In the genomic region with DNA sequence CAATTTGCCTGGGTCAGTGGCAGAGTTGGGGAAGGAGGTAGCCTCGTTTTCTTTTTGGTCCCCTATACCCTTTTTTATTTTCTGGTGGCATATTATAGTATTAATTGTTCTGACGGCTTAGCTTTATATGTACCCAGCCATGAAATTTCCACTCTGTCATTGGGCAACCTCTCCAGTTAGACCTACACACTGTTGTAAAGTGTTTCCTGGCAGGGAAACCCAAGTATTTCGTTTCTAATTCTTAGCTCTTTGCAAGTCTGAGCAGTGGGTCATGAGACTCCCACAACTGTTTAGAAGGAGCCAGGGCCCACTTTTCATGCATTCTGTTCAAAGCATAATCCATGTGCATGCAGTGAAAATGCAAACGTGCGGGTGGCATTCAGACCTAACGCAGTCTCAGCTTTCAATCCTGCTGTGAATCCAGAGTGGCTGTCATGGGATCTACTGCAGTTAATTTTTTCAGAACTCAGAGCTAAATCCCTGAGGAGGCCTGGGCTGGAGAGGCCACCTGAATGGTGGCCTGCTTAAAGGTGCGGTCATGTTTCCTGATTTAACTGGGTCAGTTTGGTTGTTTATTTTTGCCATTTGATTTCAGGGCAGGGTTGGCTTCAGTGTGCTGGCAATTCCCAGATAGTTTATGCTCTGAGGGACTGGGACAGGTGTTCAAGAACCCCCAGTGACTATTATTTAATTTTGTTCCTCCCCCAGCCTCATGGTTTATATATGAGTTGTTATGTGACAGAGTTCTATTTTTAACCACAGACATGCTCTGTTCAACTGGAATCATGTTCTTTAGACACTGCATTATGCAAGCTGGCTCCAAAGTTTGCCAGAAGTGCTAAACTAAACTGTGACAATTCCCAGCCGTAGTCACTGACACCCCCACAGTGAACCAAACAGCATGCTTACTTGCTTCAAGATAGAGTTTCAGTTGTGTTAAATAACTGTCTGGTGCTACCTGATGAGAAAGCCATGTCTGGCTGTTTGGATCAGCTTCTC, we compare ENCODE assay signal across 11 cellular contexts. TPM values are rescaled to one million over a fixed set of nuclear protein-coding genes. Genes with fewer than 3 reads are reported as not detected.
DNase-seq lines count a peak whose midpoint lies in the region; ATAC-seq, FAIRE-seq and TF ChIP-seq lines count a peak whose summit lies in the region.
"Had no signal": no experiment of that assay in that cellular context is flagged by ENCODE, and none has a peak within 500 bp of the region (broad histone marks: within the 10 kb centered on the region; RNA-seq: fewer than 3 reads in every experiment).

No MANE protein-coding gene starts in this region.

- DNase-seq in HepG2 (ENCODE audit: low spot score) (no peak), fibroblast of peridontal ligament (ENCODE audit: extremely low read depth) (peak; percentile 35), cerebellar cortex (ENCODE audit: low spot score) (no peak), cerebellar nuclear complex (lab: John Stamatoyannopoulos, UW) (no peak), Caco-2 (no peak), HuH-7.5 (ENCODE audit: low spot score) (no peak)
- DNase-seq: activated T-cell treated with anti-CD3 and anti-CD28 coated beads, Interleukin-2, amount 50 U/mL, for 4 hours; immature natural killer cell had no signal

- H3K27me3 Mint-ChIP-seq in nephron (ENCODE audit: low read depth): peaks cover 15% of the 10 kb centered on the region
- H3K27me3 Mint-ChIP-seq in Caco-2 (ENCODE audit: insufficient read depth, unreplicated experiment): peaks cover 2% of the 10 kb centered on the region

- no peaks in the 10 kb centered on the region for H3K36me3 ChIP-seq in liver (ENCODE audit: control insufficient read depth in 4 of 4, insufficient read depth in 3 of 4, low read depth in 1 of 4, low read length in 3 of 4)
- no peaks in the 10 kb centered on the region for H3K36me3 ChIP-seq in HepG2 (replicated peaks in 1 of 2; ENCODE audit: control insufficient read depth in 1 of 2, insufficient read depth in 2 of 2, low read length in 2 of 2)
- H3K36me3 ChIP-seq in Caco-2 (ENCODE audit: control insufficient read depth, insufficient read depth, low read length): no peaks in the 10 kb centered on the region

- no peak for FAIRE-seq in HepG2 (lab: Jason Lieb, UNC)

- H3K4me3 Mint-ChIP-seq in nephron (peak overlapping the region in 1 of 3 experiments; percentile 19), Caco-2 (ENCODE audit: unreplicated experiment) (no peak overlapping the region)
- H3K4me3 Mint-ChIP-seq: activated T-cell treated with anti-CD3 and anti-CD28 coated beads, Interleukin-2, amount 50 U/mL, for 4 hours; dendritic cell treated with granulocyte-macrophage colony-stimulating factor and Interleukin-4, amounts not matched to agents 40 ng/mL and 50 ng/mL, for 4 days; immature natural killer cell had no signal

- TF ChIP-seq CTCF in liver (IDR thresholded peaks at IDR 0.05; ENCODE audit: low read depth, low read length, missing input control) (no peak), HepG2 (CRISPR knock-in tag; IDR thresholded peaks at IDR 0.05) (no peak), nephron (IDR thresholded peaks at IDR 0.05; ENCODE audit: unreplicated experiment in 3 of 3) (no peak), Caco-2 (IDR thresholded peaks at IDR 0.05; ENCODE audit: insufficient read depth in 1 of 2, low read depth in 1 of 2, low read length in 1 of 2, severe bottlenecking in 1 of 2, unreplicated experiment in 1 of 2) (no peak)

- H3K79me2 ChIP-seq in HepG2 (ENCODE audit: insufficient read depth, low read length): no peaks in the 10 kb centered on the region

- H3K4me1 ChIP-seq in liver (ENCODE audit: control insufficient read depth in 4 of 4, insufficient read depth in 4 of 4, low read length in 3 of 4) (peaks cover 0 to 10% (median 0%) of the 10 kb centered on the region in 4 donors), HepG2 (ENCODE audit: insufficient read depth, low read length) (no peaks in the 10 kb centered on the region), Caco-2 (no peaks in the 10 kb centered on the region)

- H2AFZ ChIP-seq in HepG2 (ENCODE audit: low read length): no peak overlapping the region

- peak overlapping the region; percentile 33 to 65 for H3K27ac ChIP-seq in liver (ENCODE audit: low read depth in 1 of 2, low read length in 2 of 2)
- H3K27ac ChIP-seq in HepG2 (ENCODE audit: extremely low read length, insufficient read depth, low read length): no peak overlapping the region

- 74% methylated on average over 8 of the region's 8 CpGs for WGBS in liver
- WGBS in HepG2 (ENCODE audit: low lambda C conversion rate): 34% methylated on average over 8 of the region's 8 CpGs

- TF ChIP-seq POLR2A in HepG2 (IDR thresholded peaks at IDR 0.05; ENCODE audit: insufficient read depth in 1 of 2, low read depth in 2 of 2, low read length in 2 of 2): no peak

- peaks cover 55% of the 10 kb centered on the region for H3K4me1 Mint-ChIP-seq in nephron
- H3K4me1 Mint-ChIP-seq in Caco-2 (ENCODE audit: low read depth, unreplicated experiment): no peaks in the 10 kb centered on the region
- H3K4me1 Mint-ChIP-seq: immature natural killer cell had no signal

- H3K9me3 Mint-ChIP-seq in nephron (peaks cover 4% of the 10 kb centered on the region), Caco-2 (ENCODE audit: unreplicated experiment) (no peaks in the 10 kb centered on the region)
- H3K9me3 Mint-ChIP-seq: activated T-cell treated with anti-CD3 and anti-CD28 coated beads, Interleukin-2, amount 50 U/mL, for 4 hours; dendritic cell treated with granulocyte-macrophage colony-stimulating factor and Interleukin-4, amounts not matched to agents 40 ng/mL and 50 ng/mL, for 4 days; immature natural killer cell had no signal

- H3K36me3 Mint-ChIP-seq in nephron (ENCODE audit: low read depth) (no peaks in the 10 kb centered on the region), Caco-2 (ENCODE audit: insufficient read depth, unreplicated experiment) (peaks cover 5% of the 10 kb centered on the region)
- H3K36me3 Mint-ChIP-seq: immature natural killer cell had no signal

- TF ChIP-seq EP300 in HepG2 (IDR thresholded peaks at IDR 0.05; ENCODE audit: low read depth in 2 of 2, low read length in 2 of 2) (no peak), HepG2 (CRISPR knock-in tag; IDR thresholded peaks at IDR 0.05; ENCODE audit: borderline replicate concordance) (no peak)

- CTCF ChIA-PET in HepG2 (lab: Yijun Ruan, JAX; ENCODE audit: low intra/inter-chr PET ratio, low total read pairs) (no interaction called here), Caco-2 (lab: Charles Lee) (interaction anchor here (0.9 kb wide), 1 partner anchor 36 kb away, joined by 3 read pairs; no protein-coding TSS in a partner anchor)

- intact Hi-C loops in HepG2 (cut with micrococcal nuclease; ENCODE audit: unreplicated experiment): no loop called here
- intact Hi-C loops in Caco-2 (cut with micrococcal nuclease; ENCODE audit: unreplicated experiment): no loop called here

- H4K20me1 ChIP-seq in HepG2 (ENCODE audit: insufficient read depth, low read length): no peaks in the 10 kb centered on the region

- H3K4me3 ChIP-seq in liver (ENCODE audit: low read depth in 1 of 3, low read length in 3 of 3) (no peak overlapping the region), HepG2 (replicated peaks in 1 of 3; ENCODE audit: insufficient read depth in 1 of 3, low read depth in 2 of 3, low read length in 3 of 3) (no peak overlapping the region), Caco-2 (ENCODE audit: low read depth, low read length) (no peak overlapping the region)

- H3K4me2 ChIP-seq in HepG2 (ENCODE audit: low read depth, low read length): no peak overlapping the region

- POLR2A ChIA-PET in HepG2 (lab: Yijun Ruan, JAX) (no interaction called here), Caco-2 (lab: Charles Lee) (no interaction called here)

- ATAC-seq in HepG2: no peak
- ATAC-seq: activated T-cell treated with anti-CD3 and anti-CD28 coated beads, Interleukin-2, amount 50 U/mL, for 4 hours had no signal

- H3K27ac Mint-ChIP-seq in nephron: peak overlapping the region; percentile 72 to 96 (median 93)
- no peak overlapping the region for H3K27ac Mint-ChIP-seq in Caco-2 (ENCODE audit: unreplicated experiment)
- H3K27ac Mint-ChIP-seq: dendritic cell treated with granulocyte-macrophage colony-stimulating factor and Interleukin-4, amounts not matched to agents 40 ng/mL and 50 ng/mL, for 4 days; immature natural killer cell had no signal

- H3K9ac ChIP-seq in liver (ENCODE audit: low read depth in 1 of 2, low read length in 2 of 2) (no peak overlapping the region), HepG2 (ENCODE audit: insufficient read depth, low read depth, low read length) (no peak overlapping the region)

- BruUV-seq in HepG2 (replicated peaks; lab: Mats Ljungman, UMichigan) (no TSS peak), Caco-2 (replicated peaks; lab: Mats Ljungman, UMichigan) (no TSS peak)

- H3K27me3 ChIP-seq in liver (ENCODE audit: control insufficient read depth in 4 of 4, insufficient read depth in 4 of 4, low read length in 3 of 4) (no peaks in the 10 kb centered on the region), HepG2 (ENCODE audit: control insufficient read depth in 1 of 2, insufficient read depth in 2 of 2, low read length in 2 of 2) (peaks cover 0 to 41% of the 10 kb centered on the region in 2 experiments; a peak in 2 of 5 replicates), Caco-2 (replicated peaks; ENCODE audit: control insufficient read depth, insufficient read depth, low read length) (no peaks in the 10 kb centered on the region)

- in situ Hi-C loops in HepG2 (cut with HindIII; ENCODE audit: extremely low pct_ligation_motif_present, low pct_unique_long_range_greater_than_20kb): no loop called here

- H3K9me3 ChIP-seq in liver (ENCODE audit: control insufficient read depth in 4 of 4, low read length in 3 of 4): no peaks in the 10 kb centered on the region
- H3K9me3 ChIP-seq in HepG2 (ENCODE audit: low read length): no peaks in the 10 kb centered on the region
- no peaks in the 10 kb centered on the region for H3K9me3 ChIP-seq in Caco-2

- TF ChIP-seq RAD21 in liver (IDR thresholded peaks at IDR 0.05) (peak in 1 of 2 donors; percentile 27), HepG2 (CRISPR knock-in tag; IDR thresholded peaks at IDR 0.05) (no peak)

RNA-seq across cellular contexts. Expression of gene SYPL1, which starts 27.4 kb away (rescaled TPM):
- total RNA-seq in liver (10 to 100 TPM; 25.5 to 26.5 TPM), HepG2 (2016; rRNA removed; fragmentation: Illumina TruSeq; extraction: Trizol) (25.7 and 27.5 TPM in 2 replicates), Caco-2 (2022) (78.7 and 81.0 TPM in 2 replicates)
- polyA plus RNA-seq in liver (10 to 100 TPM; 31.1 to 41.2 TPM), HepG2 (2011; rRNA removed) (32.9 and 40.2 TPM in 2 replicates)
- total RNA-seq in HepG2 (2016; cell fraction: cytosol; rRNA removed; fragmentation: Illumina TruSeq; extraction: Trizol; ENCODE audit: low read depth): 7.4 and 7.8 TPM in 2 replicates
- 19.4 and 28.6 TPM in 2 replicates for total RNA-seq in HepG2 (2016; cell fraction: insoluble cytoplasmic fraction; rRNA removed; fragmentation: Illumina TruSeq; extraction: Trizol)
- total RNA-seq in HepG2 (2016; cell fraction: membrane; rRNA removed; fragmentation: Illumina TruSeq; extraction: Trizol): 14.0 and 17.5 TPM in 2 replicates
- 45.1 and 48.0 TPM in 2 replicates for total RNA-seq in HepG2 (2016; cell fraction: nucleus; rRNA removed; fragmentation: Illumina TruSeq; extraction: Trizol)
- 20.4 and 33.2 TPM in 2 replicates for polyA plus RNA-seq in HepG2 (2011; cell fraction: cytosol; rRNA removed)
- polyA plus RNA-seq in HepG2 (2011; cell fraction: nucleus; rRNA removed): 7.1 and 9.3 TPM in 2 replicates
- polyA plus RNA-seq in HepG2 (2012): 44.2 and 45.6 TPM in 2 replicates
- 8.7 TPM in 2 replicates for polyA plus RNA-seq in HepG2 (2016; cell fraction: cytosol; fragmentation: Illumina TruSeq; extraction: Trizol; ENCODE audit: low read depth)
- polyA plus RNA-seq in HepG2 (2016; cell fraction: insoluble cytoplasmic fraction; fragmentation: Illumina TruSeq; extraction: Trizol; ENCODE audit: low read depth): 42.0 and 43.1 TPM in 2 replicates
- 15.9 and 18.3 TPM in 2 replicates for polyA plus RNA-seq in HepG2 (2016; cell fraction: membrane; fragmentation: Illumina TruSeq; extraction: Trizol; ENCODE audit: low read depth)
- 71.1 and 87.2 TPM in 2 replicates for polyA plus RNA-seq in HepG2 (2016; cell fraction: nucleus; fragmentation: Illumina TruSeq; extraction: Trizol; ENCODE audit: insufficient read depth, low read depth)
- polyA minus RNA-seq in HepG2 (2011; rRNA and poly(A)+ RNA removed; ENCODE audit: low replicate concordance): 30.6 and 35.4 TPM in 2 replicates
- 23.1 and 27.5 TPM in 2 replicates for polyA minus RNA-seq in HepG2 (2011; cell fraction: cytosol; rRNA and poly(A)+ RNA removed)
- 19.3 and 28.8 TPM in 2 replicates for polyA minus RNA-seq in HepG2 (2011; cell fraction: nucleus; rRNA and poly(A)+ RNA removed)
